ENCODE assay signal across 1 cellular context in the genomic region with DNA sequence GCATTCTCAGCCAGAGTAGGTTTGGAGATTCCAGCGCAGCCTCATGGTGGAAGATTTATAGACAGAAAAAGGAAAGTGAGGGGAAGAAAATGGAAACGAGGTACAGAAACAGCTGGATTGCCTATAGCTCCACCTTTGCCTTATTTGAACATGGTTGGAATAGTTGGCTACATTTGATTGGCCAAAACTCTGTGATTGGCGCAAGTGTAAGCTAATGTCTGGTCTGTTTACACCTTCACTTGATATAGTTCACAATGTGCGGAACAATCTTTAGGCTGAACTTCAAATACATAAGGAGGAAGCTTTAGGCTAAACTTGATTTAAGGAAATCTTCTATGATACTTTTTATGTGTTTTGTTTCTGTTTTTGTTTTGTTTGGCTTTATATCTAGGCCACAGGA.
A peak's percentile ranks its signal among the peaks of the same experiment; 100 is the strongest.
TF ChIP-seq lines count a peak whose summit lies in the region.

No MANE protein-coding gene starts in this region.

TF ChIP-seq in SK-N-SH, 30 proteins besides CTCF, POLR2A, EP300 and RAD21 (continued from another document):
- TF ChIP-seq, protein P1, sequence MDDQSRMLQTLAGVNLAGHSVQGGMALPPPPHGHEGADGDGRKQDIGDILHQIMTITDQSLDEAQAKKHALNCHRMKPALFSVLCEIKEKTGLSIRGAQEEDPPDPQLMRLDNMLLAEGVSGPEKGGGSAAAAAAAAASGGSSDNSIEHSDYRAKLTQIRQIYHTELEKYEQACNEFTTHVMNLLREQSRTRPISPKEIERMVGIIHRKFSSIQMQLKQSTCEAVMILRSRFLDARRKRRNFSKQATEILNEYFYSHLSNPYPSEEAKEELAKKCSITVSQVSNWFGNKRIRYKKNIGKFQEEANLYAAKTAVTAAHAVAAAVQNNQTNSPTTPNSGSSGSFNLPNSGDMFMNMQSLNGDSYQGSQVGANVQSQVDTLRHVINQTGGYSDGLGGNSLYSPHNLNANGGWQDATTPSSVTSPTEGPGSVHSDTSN (IDR thresholded peaks at IDR 0.05): peak; percentile 58
- no peak for TF ChIP-seq TEAD4 (IDR thresholded peaks at IDR 0.05; ENCODE audit: borderline replicate concordance, insufficient read depth)
- TF ChIP-seq FOSL2 (IDR thresholded peaks at IDR 0.05; ENCODE audit: borderline replicate concordance, low read depth): no peak
- no peak for TF ChIP-seq TCF12 (IDR thresholded peaks at IDR 0.05)
- no peak for TF ChIP-seq EZH2phosphoT487 (IDR thresholded peaks at IDR 0.05; ENCODE audit: borderline replicate concordance, low read depth)
- TF ChIP-seq, protein P2, sequence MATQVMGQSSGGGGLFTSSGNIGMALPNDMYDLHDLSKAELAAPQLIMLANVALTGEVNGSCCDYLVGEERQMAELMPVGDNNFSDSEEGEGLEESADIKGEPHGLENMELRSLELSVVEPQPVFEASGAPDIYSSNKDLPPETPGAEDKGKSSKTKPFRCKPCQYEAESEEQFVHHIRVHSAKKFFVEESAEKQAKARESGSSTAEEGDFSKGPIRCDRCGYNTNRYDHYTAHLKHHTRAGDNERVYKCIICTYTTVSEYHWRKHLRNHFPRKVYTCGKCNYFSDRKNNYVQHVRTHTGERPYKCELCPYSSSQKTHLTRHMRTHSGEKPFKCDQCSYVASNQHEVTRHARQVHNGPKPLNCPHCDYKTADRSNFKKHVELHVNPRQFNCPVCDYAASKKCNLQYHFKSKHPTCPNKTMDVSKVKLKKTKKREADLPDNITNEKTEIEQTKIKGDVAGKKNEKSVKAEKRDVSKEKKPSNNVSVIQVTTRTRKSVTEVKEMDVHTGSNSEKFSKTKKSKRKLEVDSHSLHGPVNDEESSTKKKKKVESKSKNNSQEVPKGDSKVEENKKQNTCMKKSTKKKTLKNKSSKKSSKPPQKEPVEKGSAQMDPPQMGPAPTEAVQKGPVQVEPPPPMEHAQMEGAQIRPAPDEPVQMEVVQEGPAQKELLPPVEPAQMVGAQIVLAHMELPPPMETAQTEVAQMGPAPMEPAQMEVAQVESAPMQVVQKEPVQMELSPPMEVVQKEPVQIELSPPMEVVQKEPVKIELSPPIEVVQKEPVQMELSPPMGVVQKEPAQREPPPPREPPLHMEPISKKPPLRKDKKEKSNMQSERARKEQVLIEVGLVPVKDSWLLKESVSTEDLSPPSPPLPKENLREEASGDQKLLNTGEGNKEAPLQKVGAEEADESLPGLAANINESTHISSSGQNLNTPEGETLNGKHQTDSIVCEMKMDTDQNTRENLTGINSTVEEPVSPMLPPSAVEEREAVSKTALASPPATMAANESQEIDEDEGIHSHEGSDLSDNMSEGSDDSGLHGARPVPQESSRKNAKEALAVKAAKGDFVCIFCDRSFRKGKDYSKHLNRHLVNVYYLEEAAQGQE (IDR thresholded peaks at IDR 0.05; ENCODE audit: low read depth, low read length): no peak
- TF ChIP-seq GATA2 (CRISPR knock-in tag; IDR thresholded peaks at IDR 0.05): no peak
